In genomic region chr16:1991588-1992474, GRCh38 we compare ENCODE assay signal across 1 cellular context.
A peak's percentile ranks its signal among the peaks of the same experiment; 100 is the strongest.
TF ChIP-seq lines count a peak whose summit lies in the region.

No MANE protein-coding gene starts in this region.

TF ChIP-seq in K562, 482 proteins besides CTCF, POLR2A, EP300 and RAD21 (continued from another document and continues in another):
- TF ChIP-seq, protein P1, sequence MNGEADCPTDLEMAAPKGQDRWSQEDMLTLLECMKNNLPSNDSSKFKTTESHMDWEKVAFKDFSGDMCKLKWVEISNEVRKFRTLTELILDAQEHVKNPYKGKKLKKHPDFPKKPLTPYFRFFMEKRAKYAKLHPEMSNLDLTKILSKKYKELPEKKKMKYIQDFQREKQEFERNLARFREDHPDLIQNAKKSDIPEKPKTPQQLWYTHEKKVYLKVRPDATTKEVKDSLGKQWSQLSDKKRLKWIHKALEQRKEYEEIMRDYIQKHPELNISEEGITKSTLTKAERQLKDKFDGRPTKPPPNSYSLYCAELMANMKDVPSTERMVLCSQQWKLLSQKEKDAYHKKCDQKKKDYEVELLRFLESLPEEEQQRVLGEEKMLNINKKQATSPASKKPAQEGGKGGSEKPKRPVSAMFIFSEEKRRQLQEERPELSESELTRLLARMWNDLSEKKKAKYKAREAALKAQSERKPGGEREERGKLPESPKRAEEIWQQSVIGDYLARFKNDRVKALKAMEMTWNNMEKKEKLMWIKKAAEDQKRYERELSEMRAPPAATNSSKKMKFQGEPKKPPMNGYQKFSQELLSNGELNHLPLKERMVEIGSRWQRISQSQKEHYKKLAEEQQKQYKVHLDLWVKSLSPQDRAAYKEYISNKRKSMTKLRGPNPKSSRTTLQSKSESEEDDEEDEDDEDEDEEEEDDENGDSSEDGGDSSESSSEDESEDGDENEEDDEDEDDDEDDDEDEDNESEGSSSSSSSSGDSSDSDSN (IDR thresholded peaks at IDR 0.05; ENCODE audit: borderline replicate concordance in 1 of 2, low read depth in 2 of 2, low read length in 2 of 2): peak in 1 of 2 experiments; percentile 75; a peak in 1 of 4 replicates
- TF ChIP-seq, protein P2, sequence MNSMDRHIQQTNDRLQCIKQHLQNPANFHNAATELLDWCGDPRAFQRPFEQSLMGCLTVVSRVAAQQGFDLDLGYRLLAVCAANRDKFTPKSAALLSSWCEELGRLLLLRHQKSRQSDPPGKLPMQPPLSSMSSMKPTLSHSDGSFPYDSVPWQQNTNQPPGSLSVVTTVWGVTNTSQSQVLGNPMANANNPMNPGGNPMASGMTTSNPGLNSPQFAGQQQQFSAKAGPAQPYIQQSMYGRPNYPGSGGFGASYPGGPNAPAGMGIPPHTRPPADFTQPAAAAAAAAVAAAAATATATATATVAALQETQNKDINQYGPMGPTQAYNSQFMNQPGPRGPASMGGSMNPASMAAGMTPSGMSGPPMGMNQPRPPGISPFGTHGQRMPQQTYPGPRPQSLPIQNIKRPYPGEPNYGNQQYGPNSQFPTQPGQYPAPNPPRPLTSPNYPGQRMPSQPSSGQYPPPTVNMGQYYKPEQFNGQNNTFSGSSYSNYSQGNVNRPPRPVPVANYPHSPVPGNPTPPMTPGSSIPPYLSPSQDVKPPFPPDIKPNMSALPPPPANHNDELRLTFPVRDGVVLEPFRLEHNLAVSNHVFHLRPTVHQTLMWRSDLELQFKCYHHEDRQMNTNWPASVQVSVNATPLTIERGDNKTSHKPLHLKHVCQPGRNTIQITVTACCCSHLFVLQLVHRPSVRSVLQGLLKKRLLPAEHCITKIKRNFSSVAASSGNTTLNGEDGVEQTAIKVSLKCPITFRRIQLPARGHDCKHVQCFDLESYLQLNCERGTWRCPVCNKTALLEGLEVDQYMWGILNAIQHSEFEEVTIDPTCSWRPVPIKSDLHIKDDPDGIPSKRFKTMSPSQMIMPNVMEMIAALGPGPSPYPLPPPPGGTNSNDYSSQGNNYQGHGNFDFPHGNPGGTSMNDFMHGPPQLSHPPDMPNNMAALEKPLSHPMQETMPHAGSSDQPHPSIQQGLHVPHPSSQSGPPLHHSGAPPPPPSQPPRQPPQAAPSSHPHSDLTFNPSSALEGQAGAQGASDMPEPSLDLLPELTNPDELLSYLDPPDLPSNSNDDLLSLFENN (IDR thresholded peaks at IDR 0.05; ENCODE audit: low read depth in 2 of 2, low read length in 2 of 2): no peak
- TF ChIP-seq TGIF2 (CRISPR knock-in tag; IDR thresholded peaks at IDR 0.05) (no peak), ETS2 (tag; IDR thresholded peaks at IDR 0.05; ENCODE audit: borderline replicate concordance, poor library complexity, severe bottlenecking) (no peak), FOXK2 (conservative IDR thresholded peaks at IDR 0.05 in 1 of 2, IDR thresholded peaks at IDR 0.05 in 1 of 2; ENCODE audit: low read depth in 2 of 2) (no peak; a peak in 1 of 4 replicates), ZNF354B (CRISPR knock-in tag; IDR thresholded peaks at IDR 0.05) (no peak), ZNF77 (CRISPR knock-in tag; IDR thresholded peaks at IDR 0.05) (no peak), KHSRP (IDR thresholded peaks at IDR 0.05) (no peak), LARP7 (IDR thresholded peaks at IDR 0.05) (no peak), HES1 (IDR thresholded peaks at IDR 0.05; ENCODE audit: low read depth) (no peak), BRD9 (IDR thresholded peaks at IDR 0.05; ENCODE audit: low read depth, partially characterized antibody) (no peak), RBM22 (IDR thresholded peaks at IDR 0.05; ENCODE audit: low read depth, low read length, poor library complexity, severe bottlenecking) (no peak), TCF3 (CRISPR knock-in tag; IDR thresholded peaks at IDR 0.05) (no peak), MBD2 (IDR thresholded peaks at IDR 0.05; ENCODE audit: borderline replicate concordance, low read depth) (no peak), ZNF311 (CRISPR knock-in tag; IDR thresholded peaks at IDR 0.05) (no peak), HDAC3 (IDR thresholded peaks at IDR 0.05; ENCODE audit: borderline replicate concordance, partially characterized antibody) (no peak), DACH1 (IDR thresholded peaks at IDR 0.05; ENCODE audit: partially characterized antibody) (no peak), ZBTB34 (CRISPR knock-in tag; IDR thresholded peaks at IDR 0.05) (no peak), AFF1 (IDR thresholded peaks at IDR 0.05; ENCODE audit: low read depth in 1 of 2, partially characterized antibody in 2 of 2) (no peak), EZH2 (IDR thresholded peaks at IDR 0.05; ENCODE audit: borderline replicate concordance, low read depth, low read length) (no peak), BACH1 (tag; IDR thresholded peaks at IDR 0.05) (no peak), MAFF (IDR thresholded peaks at IDR 0.05; ENCODE audit: low read length) (no peak), POLR3A (IDR thresholded peaks at IDR 0.05; ENCODE audit: borderline replicate concordance, extremely low read depth, insufficient read depth, insufficient read length) (no peak), PPARD (CRISPR knock-in tag; IDR thresholded peaks at IDR 0.05) (no peak), ARHGAP35 (IDR thresholded peaks at IDR 0.05; ENCODE audit: partially characterized antibody) (no peak), NFRKB (IDR thresholded peaks at IDR 0.05; ENCODE audit: low read depth) (no peak), GTF2A2 (tag; IDR thresholded peaks at IDR 0.05) (no peak), PTRF (tag; IDR thresholded peaks at IDR 0.05) (no peak), ZKSCAN3 (CRISPR knock-in tag; IDR thresholded peaks at IDR 0.05) (no peak), ZC3H11A (IDR thresholded peaks at IDR 0.05; ENCODE audit: low read depth, low read length) (no peak), DMBX1 (CRISPR knock-in tag; IDR thresholded peaks at IDR 0.05; ENCODE audit: borderline replicate concordance) (no peak; the same call in 1 of the 2 replicates), KLF1 (tag; IDR thresholded peaks at IDR 0.05) (no peak), NR1H2 (CRISPR knock-in tag; IDR thresholded peaks at IDR 0.05) (no peak), CBX5 (IDR thresholded peaks at IDR 0.05; ENCODE audit: borderline replicate concordance, low read depth) (no peak), PRPF4 (IDR thresholded peaks at IDR 0.05; ENCODE audit: insufficient read depth, low read depth, low read length, poor library complexity, severe bottlenecking) (no peak), GABPB1 (CRISPR knock-in tag; IDR thresholded peaks at IDR 0.05) (peak; percentile 74), MYNN (IDR thresholded peaks at IDR 0.05) (no peak), MYNN (CRISPR knock-in tag; IDR thresholded peaks at IDR 0.05) (no peak), ZNF140 (CRISPR knock-in tag; IDR thresholded peaks at IDR 0.05) (no peak), E2F5 (CRISPR knock-in tag; IDR thresholded peaks at IDR 0.05) (peak; percentile 85), GMEB1 (CRISPR knock-in tag; IDR thresholded peaks at IDR 0.05) (0 out of 2 replicates have a peak, but pooled peaks have one; percentile 29), KDM5B (IDR thresholded peaks at IDR 0.05; ENCODE audit: insufficient replicate concordance, low read depth, low read length) (no peak), SRSF9 (IDR thresholded peaks at IDR 0.05; ENCODE audit: borderline replicate concordance, low read depth, low read length) (no peak), ZNF507 (tag; conservative IDR thresholded peaks at IDR 0.05) (no peak), ARID2 (IDR thresholded peaks at IDR 0.05) (no peak), RFX1 (IDR thresholded peaks at IDR 0.05) (no peak), SP1 (CRISPR knock-in tag; IDR thresholded peaks at IDR 0.05) (peak; percentile 3; the same call in 1 of the 2 replicates)
- TF ChIP-seq, protein P3, sequence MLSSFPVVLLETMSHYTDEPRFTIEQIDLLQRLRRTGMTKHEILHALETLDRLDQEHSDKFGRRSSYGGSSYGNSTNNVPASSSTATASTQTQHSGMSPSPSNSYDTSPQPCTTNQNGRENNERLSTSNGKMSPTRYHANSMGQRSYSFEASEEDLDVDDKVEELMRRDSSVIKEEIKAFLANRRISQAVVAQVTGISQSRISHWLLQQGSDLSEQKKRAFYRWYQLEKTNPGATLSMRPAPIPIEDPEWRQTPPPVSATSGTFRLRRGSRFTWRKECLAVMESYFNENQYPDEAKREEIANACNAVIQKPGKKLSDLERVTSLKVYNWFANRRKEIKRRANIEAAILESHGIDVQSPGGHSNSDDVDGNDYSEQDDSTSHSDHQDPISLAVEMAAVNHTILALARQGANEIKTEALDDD (IDR thresholded peaks at IDR 0.05): no peak
- TF ChIP-seq, protein P4, sequence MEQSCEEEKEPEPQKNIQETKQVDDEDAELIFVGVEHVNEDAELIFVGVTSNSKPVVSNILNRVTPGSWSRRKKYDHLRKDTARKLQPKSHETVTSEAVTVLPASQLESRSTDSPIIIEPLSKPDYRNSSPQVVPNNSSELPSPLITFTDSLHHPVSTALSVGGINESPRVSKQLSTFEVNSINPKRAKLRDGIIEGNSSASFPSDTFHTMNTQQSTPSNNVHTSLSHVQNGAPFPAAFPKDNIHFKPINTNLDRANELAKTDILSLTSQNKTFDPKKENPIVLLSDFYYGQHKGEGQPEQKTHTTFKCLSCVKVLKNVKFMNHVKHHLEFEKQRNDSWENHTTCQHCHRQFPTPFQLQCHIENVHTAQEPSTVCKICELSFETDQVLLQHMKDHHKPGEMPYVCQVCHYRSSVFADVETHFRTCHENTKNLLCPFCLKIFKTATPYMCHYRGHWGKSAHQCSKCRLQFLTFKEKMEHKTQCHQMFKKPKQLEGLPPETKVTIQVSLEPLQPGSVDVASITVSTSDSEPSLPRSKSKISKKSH (CRISPR knock-in tag; IDR thresholded peaks at IDR 0.05): no peak
